32 cellular contexts compared by ENCODE assay signal in genomic region chr10:70730955-70731354, GRCh38. TPM values are rescaled to one million over a fixed set of nuclear protein-coding genes. Genes with fewer than 3 reads are reported as not detected.
"Had no signal": no experiment of that assay in that cellular context is flagged by ENCODE, and none has a peak within 500 bp of the region (broad histone marks: within the 10 kb centered on the region; RNA-seq: fewer than 3 reads in every experiment).

No MANE protein-coding gene starts in this region.

- H3K27ac Mint-ChIP-seq: progenitor cell of endocrine pancreas; stimulated activated memory B cell treated with anti-CD40 and anti-IgM and Interleukin-4, amounts not matched to agents 10 μg/mL and 1 μg/mL and 100 μg/mL, for 72 hours; stimulated activated naive CD8-positive, alpha-beta T cell treated with anti-CD3 and anti-CD28 coated beads, Interleukin-15, amount 100 ng/mL, for 72 hours had no signal

- H3K36me3 ChIP-seq: pancreas, spleen, suprapubic skin, tibial artery, transverse colon, upper lobe of left lung, uterus had no signal

- H3K9me3 ChIP-seq: pancreas, psoas muscle, spleen, suprapubic skin, testis, tibial artery, transverse colon, upper lobe of left lung, uterus had no signal

- DNase-seq: naive thymus-derived CD4-positive, alpha-beta T cell; natural killer cell; pancreas; psoas muscle; spleen; stimulated activated CD4-positive, alpha-beta T cell treated with anti-CD3 and anti-CD28 coated beads, Interleukin-12 subunit alpha, Interleukin-12 subunit beta, amount 100 ng/mL, for 4 hours; stimulated activated CD4-positive, alpha-beta T cell treated with anti-CD3 and anti-CD28 coated beads, Interleukin-1b, Interleukin-23, amount 100 ng/mL, for 48 hours; stimulated activated CD4-positive, alpha-beta T cell treated with anti-CD3 and anti-CD28 coated beads, Interleukin-4, amount 100 ng/mL, for 1 hour; stimulated activated CD4-positive, alpha-beta T cell treated with anti-CD3 and anti-CD28 coated beads, Interleukin-4, amount 100 ng/mL, for 4 hours; stimulated activated CD8-positive, alpha-beta memory T cell treated with anti-CD3 and anti-CD28 coated beads, Interleukin-4, amount 100 ng/mL, for 48 hours; stimulated activated naive CD4-positive, alpha-beta T cell; stimulated activated naive CD8-positive, alpha-beta T cell treated with anti-CD3 and anti-CD28 coated beads, Interleukin-15, amount 100 ng/mL, for 72 hours; stimulated activated naive CD8-positive, alpha-beta T cell treated with anti-CD3 and anti-CD28 coated beads, Interleukin-15, Interleukin-2, amounts not matched to agents 100 U/mL and 50 U/mL, for 24 hours; substantia nigra; testis; tibial artery; transverse colon; upper lobe of left lung; uterus had no signal

- H3K4me2 ChIP-seq: smooth muscle cell had no signal

- H3K4me1 Mint-ChIP-seq: stimulated activated memory B cell treated with anti-CD40 and anti-IgM and Interleukin-4, amounts not matched to agents 10 μg/mL and 1 μg/mL and 100 μg/mL, for 72 hours; stimulated activated naive CD8-positive, alpha-beta T cell treated with anti-CD3 and anti-CD28 coated beads, Interleukin-15, amount 100 ng/mL, for 72 hours had no signal

- H3K27ac ChIP-seq: pancreas, psoas muscle, skin epidermis, spleen, suprapubic skin, testis, tibial artery, transverse colon, upper lobe of left lung, uterus had no signal

- H3K36me3 Mint-ChIP-seq: naive thymus-derived CD4-positive, alpha-beta T cell; natural killer cell; stimulated activated memory B cell treated with anti-CD40 and anti-IgM and Interleukin-4, amounts not matched to agents 10 μg/mL and 1 μg/mL and 100 μg/mL, for 72 hours had no signal

- FAIRE-seq: pancreas had no signal

- H3K27me3 Mint-ChIP-seq: stimulated activated naive CD8-positive, alpha-beta T cell treated with anti-CD3 and anti-CD28 coated beads, Interleukin-15, amount 100 ng/mL, for 72 hours had no signal

- H3K4me3 ChIP-seq: pancreas, psoas muscle, skin epidermis, smooth muscle cell, spleen, suprapubic skin, testis, tibial artery, transverse colon, upper lobe of left lung, uterus had no signal

- H3K27me3 ChIP-seq: pancreas, spleen, testis, tibial artery, transverse colon, upper lobe of left lung, uterus had no signal

- H3K9me3 Mint-ChIP-seq: naive thymus-derived CD4-positive, alpha-beta T cell; natural killer cell; nephron; neural crest cell; stimulated activated memory B cell treated with anti-CD40 and anti-IgM and Interleukin-4, amounts not matched to agents 10 μg/mL and 1 μg/mL and 100 μg/mL, for 72 hours; stimulated activated naive CD8-positive, alpha-beta T cell treated with anti-CD3 and anti-CD28 coated beads, Interleukin-15, amount 100 ng/mL, for 72 hours had no signal

- ATAC-seq: naive thymus-derived CD4-positive, alpha-beta T cell; natural killer cell; pancreas; psoas muscle; right cardiac atrium; sciatic nerve; stimulated activated memory B cell treated with anti-CD40 and anti-IgM and Interleukin-4, amounts not matched to agents 10 μg/mL and 1 μg/mL and 100 μg/mL, for 72 hours; stimulated activated naive CD8-positive, alpha-beta T cell treated with anti-CD3 and anti-CD28 coated beads, Interleukin-15, amount 100 ng/mL, for 72 hours; stimulated activated naive CD8-positive, alpha-beta T cell treated with anti-CD3 and anti-CD28 coated beads, Interleukin-15, Interleukin-2, amounts not matched to agents 100 U/mL and 50 U/mL, for 24 hours had no signal

- H3K4me1 ChIP-seq: pancreas, psoas muscle, spleen, suprapubic skin, testis, tibial artery, transverse colon, upper lobe of left lung, uterus had no signal

- H3K4me3 Mint-ChIP-seq: naive thymus-derived CD4-positive, alpha-beta T cell; natural killer cell; nephron; neural crest cell; stimulated activated memory B cell treated with anti-CD40 and anti-IgM and Interleukin-4, amounts not matched to agents 10 μg/mL and 1 μg/mL and 100 μg/mL, for 72 hours; stimulated activated naive CD8-positive, alpha-beta T cell treated with anti-CD3 and anti-CD28 coated beads, Interleukin-15, amount 100 ng/mL, for 72 hours had no signal

RNA-seq across cellular contexts. Expression of gene TBATA, which starts 54.2 kb away (rescaled TPM):
- total RNA-seq: naive thymus-derived CD4-positive, alpha-beta T cell; neural crest cell; omental fat pad; osteocyte; pancreas; progenitor cell of endocrine pancreas; psoas muscle; renal cortical epithelial cell; right cardiac atrium; sciatic nerve; smooth muscle cell; transverse colon; upper lobe of left lung; ureter; uterus had no signal
- polyA plus RNA-seq: naive thymus-derived CD4-positive, alpha-beta T cell; pancreas; psoas muscle; smooth muscle cell had no signal

RNA-seq across cellular contexts. Expression of gene ADAMTS14, which starts 58.6 kb away (rescaled TPM):
- polyA plus RNA-seq: naive thymus-derived CD4-positive, alpha-beta T cell had no signal
